1 cellular context compared by ENCODE assay signal in the genomic region with DNA sequence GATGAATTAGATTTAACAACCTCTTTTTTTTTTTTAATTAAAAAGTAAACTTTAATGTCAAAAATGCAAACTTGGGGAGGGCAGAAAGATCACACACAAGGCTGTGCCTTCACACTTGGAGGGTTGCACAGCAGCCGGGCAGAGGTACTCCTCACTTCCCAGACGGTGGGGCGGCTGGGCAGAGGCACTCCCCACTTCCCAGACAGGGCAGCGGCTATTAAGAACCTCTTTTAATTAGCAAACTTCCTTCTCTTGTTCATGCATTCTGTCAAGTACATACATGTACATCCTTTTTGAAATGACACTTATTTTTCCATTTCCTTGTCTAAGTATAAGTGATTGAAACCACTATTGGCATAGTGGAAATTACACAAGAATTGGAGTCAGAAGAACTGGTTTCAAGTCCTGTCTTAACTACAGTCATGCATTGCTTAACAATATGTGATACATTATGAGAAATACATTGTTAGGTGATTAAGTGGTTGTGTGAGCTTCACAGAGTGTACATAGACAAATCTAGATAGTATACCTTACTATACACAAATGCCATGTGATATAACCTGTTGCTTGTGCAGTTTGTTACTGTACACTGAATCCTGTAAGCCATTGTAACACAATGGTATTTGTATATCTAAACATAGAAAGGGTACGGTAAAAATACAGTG.
TF ChIP-seq lines count a peak whose summit lies in the region.

No MANE protein-coding gene starts in this region.

TF ChIP-seq in HepG2, 621 proteins besides CTCF, POLR2A, EP300 and RAD21:
- TF ChIP-seq ZNF761 (CRISPR knock-in tag; conservative IDR thresholded peaks at IDR 0.05) (no peak), RARG (CRISPR knock-in tag; IDR thresholded peaks at IDR 0.05; ENCODE audit: low read depth) (no peak), NFKBIZ (CRISPR knock-in tag; IDR thresholded peaks at IDR 0.05) (no peak), CCAR2 (optimal IDR thresholded peaks at IDR 0.05; ENCODE audit: low read depth, low read length) (no peak), ZNF713 (CRISPR knock-in tag; IDR thresholded peaks at IDR 0.05) (no peak), PHF5A (CRISPR knock-in tag; IDR thresholded peaks at IDR 0.05; ENCODE audit: low read depth, unreplicated experiment) (no peak), MED13 (CRISPR knock-in tag; IDR thresholded peaks at IDR 0.05) (no peak), ISX (CRISPR knock-in tag; conservative IDR thresholded peaks at IDR 0.05) (no peak), NONO (IDR thresholded peaks at IDR 0.05) (no peak), NONO (CRISPR knock-in tag; conservative IDR thresholded peaks at IDR 0.05) (no peak), NCOA1 (CRISPR knock-in tag; IDR thresholded peaks at IDR 0.05) (no peak), ZFYVE20 (CRISPR knock-in tag; IDR thresholded peaks at IDR 0.05; ENCODE audit: borderline replicate concordance, low read depth) (no peak), ZNF317 (CRISPR knock-in tag; IDR thresholded peaks at IDR 0.05) (no peak), HOXA5 (CRISPR knock-in tag; IDR thresholded peaks at IDR 0.05) (no peak), ZNF563 (CRISPR knock-in tag; IDR thresholded peaks at IDR 0.05) (no peak), ZBTB20 (CRISPR knock-in tag; IDR thresholded peaks at IDR 0.05; ENCODE audit: borderline replicate concordance, low read depth) (no peak), ZNF556 (CRISPR knock-in tag; IDR thresholded peaks at IDR 0.05; ENCODE audit: borderline replicate concordance) (no peak), POLR2AphosphoS5 (IDR thresholded peaks at IDR 0.05; ENCODE audit: low read depth, low read length) (no peak), RFX3 (CRISPR knock-in tag; IDR thresholded peaks at IDR 0.05) (no peak)
- TF ChIP-seq, protein P1, sequence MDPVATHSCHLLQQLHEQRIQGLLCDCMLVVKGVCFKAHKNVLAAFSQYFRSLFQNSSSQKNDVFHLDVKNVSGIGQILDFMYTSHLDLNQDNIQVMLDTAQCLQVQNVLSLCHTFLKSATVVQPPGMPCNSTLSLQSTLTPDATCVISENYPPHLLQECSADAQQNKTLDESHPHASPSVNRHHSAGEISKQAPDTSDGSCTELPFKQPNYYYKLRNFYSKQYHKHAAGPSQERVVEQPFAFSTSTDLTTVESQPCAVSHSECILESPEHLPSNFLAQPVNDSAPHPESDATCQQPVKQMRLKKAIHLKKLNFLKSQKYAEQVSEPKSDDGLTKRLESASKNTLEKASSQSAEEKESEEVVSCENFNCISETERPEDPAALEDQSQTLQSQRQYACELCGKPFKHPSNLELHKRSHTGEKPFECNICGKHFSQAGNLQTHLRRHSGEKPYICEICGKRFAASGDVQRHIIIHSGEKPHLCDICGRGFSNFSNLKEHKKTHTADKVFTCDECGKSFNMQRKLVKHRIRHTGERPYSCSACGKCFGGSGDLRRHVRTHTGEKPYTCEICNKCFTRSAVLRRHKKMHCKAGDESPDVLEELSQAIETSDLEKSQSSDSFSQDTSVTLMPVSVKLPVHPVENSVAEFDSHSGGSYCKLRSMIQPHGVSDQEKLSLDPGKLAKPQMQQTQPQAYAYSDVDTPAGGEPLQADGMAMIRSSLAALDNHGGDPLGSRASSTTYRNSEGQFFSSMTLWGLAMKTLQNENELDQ (CRISPR knock-in tag; IDR thresholded peaks at IDR 0.05; ENCODE audit: borderline replicate concordance), result no peak
- TF ChIP-seq, protein P2, sequence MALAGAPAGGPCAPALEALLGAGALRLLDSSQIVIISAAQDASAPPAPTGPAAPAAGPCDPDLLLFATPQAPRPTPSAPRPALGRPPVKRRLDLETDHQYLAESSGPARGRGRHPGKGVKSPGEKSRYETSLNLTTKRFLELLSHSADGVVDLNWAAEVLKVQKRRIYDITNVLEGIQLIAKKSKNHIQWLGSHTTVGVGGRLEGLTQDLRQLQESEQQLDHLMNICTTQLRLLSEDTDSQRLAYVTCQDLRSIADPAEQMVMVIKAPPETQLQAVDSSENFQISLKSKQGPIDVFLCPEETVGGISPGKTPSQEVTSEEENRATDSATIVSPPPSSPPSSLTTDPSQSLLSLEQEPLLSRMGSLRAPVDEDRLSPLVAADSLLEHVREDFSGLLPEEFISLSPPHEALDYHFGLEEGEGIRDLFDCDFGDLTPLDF (CRISPR knock-in tag; IDR thresholded peaks at IDR 0.05), result no peak
